In the genomic region with DNA sequence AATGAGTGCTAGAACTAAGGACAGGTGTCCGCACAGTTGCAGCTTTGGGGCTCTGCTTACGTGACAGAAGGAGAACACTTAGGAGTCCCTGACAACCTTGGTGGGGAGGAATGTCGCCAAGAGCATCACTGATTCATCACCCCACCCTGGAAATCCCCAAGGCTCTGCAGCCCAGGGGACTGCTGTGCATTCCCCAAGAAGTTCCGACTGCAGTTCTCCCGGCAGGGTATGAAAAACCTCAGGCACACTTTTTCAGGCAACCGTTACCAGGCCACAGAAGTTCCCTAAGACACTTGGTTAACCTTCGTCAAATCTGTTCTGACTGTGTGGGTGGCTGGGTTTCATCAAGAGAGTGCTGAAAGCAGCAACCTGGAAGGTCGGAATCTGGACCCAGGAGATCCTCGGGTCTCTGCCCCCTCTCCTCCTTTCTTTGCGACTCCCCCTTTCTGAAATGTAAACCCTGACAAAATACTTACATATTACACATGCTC, we compare ENCODE assay signal across 13 cellular contexts.
DNase-seq lines count a peak whose midpoint lies in the region; ATAC-seq lines count a peak whose summit lies in the region.
"Had no signal": no experiment of that assay in that cellular context is flagged by ENCODE, and none has a peak within 500 bp of the region (broad histone marks: within the 10 kb centered on the region; RNA-seq: fewer than 3 reads in every experiment).

No MANE protein-coding gene starts in this region.

- DNase-seq in activated naive CD4-positive, alpha-beta T cell treated with Interleukin-2 at 50 U/mL for 16 hours = peak; percentile 25
- no peak for DNase-seq in activated naive CD4-positive, alpha-beta T cell (lab: John Stamatoyannopoulos, UW)
- DNase-seq in T-helper 2 cell treated with Interferon-gamma antibody and Interleukin-4, amounts not matched to agents 5 μg/mL and 100 μg/mL, for 36 hours (ENCODE audit: low spot score) = peak; percentile 26
- DNase-seq in stimulated activated CD8-positive, alpha-beta memory T cell treated with anti-CD3 and anti-CD28 coated beads, Interleukin-4, amount 100 ng/mL, for 24 hours (ENCODE audit: low read depth) = peak; percentile 2
- DNase-seq in NCI-H748 treated with DMSO at 0.1 percent for 48 hours (lab: John Stamatoyannopoulos, UW) = no peak
- DNase-seq: activated CD8-positive, alpha-beta memory T cell treated with anti-CD3 and anti-CD28 coated beads, Interleukin-2, amount 50 U/mL, for 4 hours; DND-41; mucosa of descending colon; NCI-H1694; upper lobe of left lung had no signal

- H3K27me3 Mint-ChIP-seq in T-helper 2 cell treated with Interferon-gamma antibody and Interleukin-4, amounts not matched to agents 5 μg/mL and 100 μg/mL, for 36 hours (ENCODE audit: low read depth) = no peaks in the 10 kb centered on the region

- H3K4me1 Mint-ChIP-seq in T-helper 2 cell treated with Interferon-gamma antibody and Interleukin-4, amounts not matched to agents 5 μg/mL and 100 μg/mL, for 36 hours (ENCODE audit: low read depth) = peaks cover 33% of the 10 kb centered on the region

- no peak overlapping the region for H3K27ac Mint-ChIP-seq in T-helper 2 cell treated with Interferon-gamma antibody and Interleukin-4, amounts not matched to agents 5 μg/mL and 100 μg/mL, for 36 hours

- no peaks in the 10 kb centered on the region for H3K36me3 Mint-ChIP-seq in T-helper 2 cell treated with Interferon-gamma antibody and Interleukin-4, amounts not matched to agents 5 μg/mL and 100 μg/mL, for 36 hours (ENCODE audit: low read depth)

- no peak overlapping the region for H3K4me3 Mint-ChIP-seq in T-helper 2 cell treated with Interferon-gamma antibody and Interleukin-4, amounts not matched to agents 5 μg/mL and 100 μg/mL, for 36 hours

- ATAC-seq in GM21786 (IDR thresholded peaks at IDR 0.05; ENCODE audit: unreplicated experiment) (peak; percentile 39), GM19463 (IDR thresholded peaks at IDR 0.05; ENCODE audit: unreplicated experiment) (no peak), GM21619 (IDR thresholded peaks at IDR 0.05; ENCODE audit: unreplicated experiment) (no peak)
- ATAC-seq: mucosa of descending colon had no signal

- no peaks in the 10 kb centered on the region for H3K9me3 Mint-ChIP-seq in T-helper 2 cell treated with Interferon-gamma antibody and Interleukin-4, amounts not matched to agents 5 μg/mL and 100 μg/mL, for 36 hours

Comparison
In these comparisons a context has a peak if more than half of its experiments do, and no peak if none do; other contexts are left out.
1. DNase-seq: peak in activated naive CD4-positive, alpha-beta T cell treated with Interleukin-2 at 50 U/mL for 16 hours (single experiment), T-helper 2 cell treated with Interferon-gamma antibody and Interleukin-4, amounts not matched to agents 5 μg/mL and 100 μg/mL, for 36 hours (single experiment) and stimulated activated CD8-positive, alpha-beta memory T cell treated with anti-CD3 and anti-CD28 coated beads, Interleukin-4, amount 100 ng/mL, for 24 hours (single experiment); none in activated naive CD4-positive, alpha-beta T cell (0 of 4) and NCI-H748 treated with DMSO at 0.1 percent for 48 hours (single experiment).